ENCODE assay signal across 25 cellular contexts in genomic region chr2:178666458-178666857, GRCh38.
DNase-seq lines count a peak whose midpoint lies in the region; ATAC-seq, FAIRE-seq and TF ChIP-seq lines count a peak whose summit lies in the region.
"Had no signal": no experiment of that assay in that cellular context is flagged by ENCODE, and none has a peak within 500 bp of the region (broad histone marks: within the 10 kb centered on the region; RNA-seq: fewer than 3 reads in every experiment).

No MANE protein-coding gene starts in this region.

- intact Hi-C loops in left ventricle myocardium inferior (cut with micrococcal nuclease) (no loop called here), gastrocnemius medialis (cut with DNase I; ENCODE audit: low total_unique reads) (no loop called here), breast epithelium (cut with DNase I; ENCODE audit: low total_unique reads) (no loop called here)

- no peak for TF ChIP-seq CTCF in left ventricle myocardium inferior (IDR thresholded peaks at IDR 0.05; ENCODE audit: borderline replicate concordance)
- TF ChIP-seq CTCF in right atrium auricular region (IDR thresholded peaks at IDR 0.05) = no peak
- TF ChIP-seq CTCF in bronchial epithelial cell (IDR thresholded peaks at IDR 0.05; ENCODE audit: insufficient read depth, low read length, severe bottlenecking) = no peak
- no peak for TF ChIP-seq CTCF in gastrocnemius medialis (IDR thresholded peaks at IDR 0.05 in 4 of 5, conservative IDR thresholded peaks at IDR 0.05 in 1 of 5)
- TF ChIP-seq CTCF in upper lobe of left lung (IDR thresholded peaks at IDR 0.05) = no peak
- no peak for TF ChIP-seq CTCF in breast epithelium (IDR thresholded peaks at IDR 0.05)

- H3K27ac ChIP-seq in left ventricle myocardium inferior (replicated peaks) (peak overlapping the region; percentile 11), right atrium auricular region (no peak overlapping the region), gastrocnemius medialis (peak overlapping the region; percentile 24 to 54 (median 33)), upper lobe of left lung (no peak overlapping the region), breast epithelium (no peak overlapping the region)
- H3K27ac ChIP-seq: A549; BLaER1 treated with 17β-estradiol and CSF1 and Interleukin-3, amounts not matched to agents 10 nM and 100 nM had no signal

- no peaks in the 10 kb centered on the region for H3K27me3 ChIP-seq in left ventricle myocardium inferior (ENCODE audit: low read depth)
- H3K27me3 ChIP-seq in right atrium auricular region = no peaks in the 10 kb centered on the region
- no peaks in the 10 kb centered on the region for H3K27me3 ChIP-seq in bronchial epithelial cell (ENCODE audit: control insufficient read depth, insufficient read depth, low read length)
- no peaks in the 10 kb centered on the region for H3K27me3 ChIP-seq in gastrocnemius medialis
- H3K27me3 ChIP-seq in upper lobe of left lung = no peaks in the 10 kb centered on the region
- no peaks in the 10 kb centered on the region for H3K27me3 ChIP-seq in breast epithelium
- H3K27me3 ChIP-seq: BE2C; BLaER1 treated with 17β-estradiol and CSF1 and Interleukin-3, amounts not matched to agents 10 nM and 100 nM had no signal

- H3K36me3 ChIP-seq in left ventricle myocardium inferior (peaks cover 70% of the 10 kb centered on the region), right atrium auricular region (peaks cover 68% of the 10 kb centered on the region), bronchial epithelial cell (ENCODE audit: control insufficient read depth, insufficient read depth, low read length) (no peaks in the 10 kb centered on the region), gastrocnemius medialis (peaks cover 3 to 80% of the 10 kb centered on the region in 2 donors), upper lobe of left lung (no peaks in the 10 kb centered on the region), breast epithelium (no peaks in the 10 kb centered on the region)
- H3K36me3 ChIP-seq: BE2C; BLaER1 treated with 17β-estradiol and CSF1 and Interleukin-3, amounts not matched to agents 10 nM and 100 nM; HAP-1 had no signal

- in situ Hi-C loops in gastrocnemius medialis (cut with MboI; ENCODE audit: low sequenced_read_pairs in 4 of 4) = no loop called here

- ATAC-seq in gastrocnemius medialis (peak in 1 of 2 donors; percentile 25), upper lobe of left lung (ENCODE audit: low FRiP score in 2 of 2) (no peak)
- ATAC-seq: A549, GM23338 had no signal

- H3K9me3 ChIP-seq in left ventricle myocardium inferior (replicated peaks) (no peaks in the 10 kb centered on the region), right atrium auricular region (no peaks in the 10 kb centered on the region), gastrocnemius medialis (no peaks in the 10 kb centered on the region), upper lobe of left lung (no peaks in the 10 kb centered on the region), breast epithelium (no peaks in the 10 kb centered on the region)
- H3K9me3 ChIP-seq: A549; BE2C; BLaER1 treated with 17β-estradiol and CSF1 and Interleukin-3, amounts not matched to agents 10 nM and 100 nM; HAP-1 had no signal

- FAIRE-seq in bronchial epithelial cell (lab: Jason Lieb, UNC) = no peak
- FAIRE-seq: A549, D721Med, GM12891, GM18507 had no signal

- TF ChIP-seq EP300 in upper lobe of left lung (IDR thresholded peaks at IDR 0.05) = no peak

- H3K4me1 ChIP-seq in left ventricle myocardium inferior = peaks cover 13% of the 10 kb centered on the region
- no peaks in the 10 kb centered on the region for H3K4me1 ChIP-seq in right atrium auricular region
- peaks cover 33 to 49% of the 10 kb centered on the region in 2 donors for H3K4me1 ChIP-seq in gastrocnemius medialis
- H3K4me1 ChIP-seq in upper lobe of left lung = no peaks in the 10 kb centered on the region
- no peaks in the 10 kb centered on the region for H3K4me1 ChIP-seq in breast epithelium
- H3K4me1 ChIP-seq: A549; BE2C; BLaER1 treated with 17β-estradiol and CSF1 and Interleukin-3, amounts not matched to agents 10 nM and 100 nM; HAP-1 had no signal

- no peak overlapping the region for H3K4me3 ChIP-seq in left ventricle myocardium inferior
- no peak overlapping the region for H3K4me3 ChIP-seq in right atrium auricular region
- H3K4me3 ChIP-seq in bronchial epithelial cell (ENCODE audit: low read depth, low read length) = no peak overlapping the region
- H3K4me3 ChIP-seq in gastrocnemius medialis = no peak overlapping the region
- no peak overlapping the region for H3K4me3 ChIP-seq in upper lobe of left lung
- H3K4me3 ChIP-seq in breast epithelium = no peak overlapping the region
- H3K4me3 ChIP-seq: A549; BLaER1 treated with 17β-estradiol and CSF1 and Interleukin-3, amounts not matched to agents 10 nM and 100 nM; GM23338; HAP-1 had no signal

- no peak for DNase-seq in left ventricle myocardium inferior
- DNase-seq in right atrium auricular region (ENCODE audit: low spot score) = no peak
- DNase-seq in bronchial epithelial cell (ENCODE audit: low read depth) = peak; percentile 1
- no peak for DNase-seq in gastrocnemius medialis
- no peak for DNase-seq in upper lobe of left lung
- DNase-seq in NCI-H2171 treated with DMSO at 0.1 percent for 48 hours (lab: John Stamatoyannopoulos, UW) = no peak
- DNase-seq in breast epithelium (ENCODE audit: low spot score in 2 of 2) = no peak
- DNase-seq: 8988T; ACHN; AML-193; BE2C; CD4-positive, alpha-beta T cell; CD8-positive, alpha-beta memory T cell; DMS 273 treated with DMSO at 0.1 percent for 48 hours; DMS79; EL; GF-D8; HFFc6 had no signal

- TF ChIP-seq POLR2A in gastrocnemius medialis (IDR thresholded peaks at IDR 0.05) (no peak), upper lobe of left lung (IDR thresholded peaks at IDR 0.05) (no peak), breast epithelium (IDR thresholded peaks at IDR 0.05) (no peak)

Comparison
In these comparisons a context has a peak if more than half of its experiments do, and no peak if none do; other contexts are left out.
1. H3K27ac ChIP-seq: peak in left ventricle myocardium inferior (single experiment) and gastrocnemius medialis (4 of 4); none in right atrium auricular region (0 of 2), upper lobe of left lung (0 of 4) and breast epithelium (0 of 2).